10 cellular contexts compared by ENCODE assay signal in the genomic region with DNA sequence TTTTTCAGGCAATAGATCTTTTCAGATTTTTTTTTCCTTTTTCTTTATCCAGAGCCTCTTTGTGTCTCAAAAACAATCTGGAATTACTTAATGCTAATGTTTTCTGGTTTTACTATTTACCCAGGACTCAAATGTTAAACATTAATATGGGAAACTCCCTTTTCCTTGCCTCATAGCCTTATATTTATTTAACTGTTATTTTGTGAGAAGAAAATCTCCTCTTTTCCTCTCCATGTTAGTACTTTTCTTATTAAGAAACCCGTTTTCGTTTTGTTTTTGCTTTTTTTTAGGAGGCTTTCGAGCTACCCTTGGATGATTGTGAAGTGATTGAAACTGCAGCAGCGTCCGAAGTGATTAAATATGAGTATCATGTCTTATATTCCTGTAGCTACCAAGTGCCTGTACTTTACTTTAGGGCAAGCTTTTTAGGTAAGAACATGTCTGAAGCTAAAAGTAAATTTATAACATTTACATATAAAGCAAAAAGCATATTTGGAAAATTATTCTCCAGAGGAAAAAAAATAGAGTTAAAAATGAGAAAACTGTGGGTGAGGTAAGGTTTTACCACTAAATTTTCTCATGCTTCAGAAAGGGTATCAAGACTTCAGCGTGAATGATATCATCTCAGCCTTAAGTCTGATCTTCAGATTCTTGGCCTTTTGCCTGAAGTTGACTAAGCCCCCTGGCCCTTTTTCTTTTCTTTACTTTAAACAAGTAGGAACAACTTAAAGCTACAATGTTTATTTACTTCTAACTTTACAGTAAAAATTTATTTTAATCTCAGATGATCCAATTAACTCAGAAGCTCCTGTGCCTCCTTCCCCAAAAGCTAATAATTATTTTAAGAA.
DNase-seq lines count a peak whose midpoint lies in the region; TF ChIP-seq lines count a peak whose summit lies in the region.
"Had no signal": no experiment of that assay in that cellular context is flagged by ENCODE, and none has a peak within 500 bp of the region (broad histone marks: within the 10 kb centered on the region; RNA-seq: fewer than 3 reads in every experiment).

No MANE protein-coding gene starts in this region.

- no peak for TF ChIP-seq POLR2A in stomach (IDR thresholded peaks at IDR 0.05)

- no peaks in the 10 kb centered on the region for H3K36me3 ChIP-seq in stomach
- H3K36me3 ChIP-seq: upper lobe of left lung had no signal

- 49 to 58% (median 53%) methylated on average over 6 of the region's 6 CpGs for WGBS in stomach, 5 donors

- H3K27me3 ChIP-seq in stomach = no peaks in the 10 kb centered on the region
- H3K27me3 ChIP-seq: upper lobe of left lung had no signal

- no peak for TF ChIP-seq EP300 in stomach (IDR thresholded peaks at IDR 0.05)

- H3K4me1 ChIP-seq in stomach = peaks cover 5 to 36% (median 26%) of the 10 kb centered on the region in 4 donors

- H3K27ac ChIP-seq in stomach = peak overlapping the region in 3 of 5 donors; percentile 38 to 52 (median 40)

- DNase-seq in HT1080 (ENCODE audit: low read depth) = peak; percentile 81
- peak; percentile 89 for DNase-seq in amniotic epithelial cell (ENCODE audit: low read depth)
- DNase-seq in glomerular endothelial cell (ENCODE audit: extremely low read depth, low read depth, low spot score) = peak; percentile 58
- no peak for DNase-seq in stomach
- DNase-seq in SHP77 treated with DMSO at 0.1 percent for 48 hours (lab: John Stamatoyannopoulos, UW) = no peak
- no peak for DNase-seq in medulla oblongata (ENCODE audit: extremely low spot score)
- DNase-seq in stimulated activated CD4-positive, alpha-beta T cell treated with anti-CD3 and anti-CD28 coated beads, Interleukin-2, amount 100 ng/mL, for 48 hours = no peak
- DNase-seq in activated effector memory CD4-positive, alpha-beta T cell treated with Interleukin-2 at 50 U/mL for 16 hours = no peak
- DNase-seq: activated B cell treated with CpG ODN at 0.5 μM for 24 hours had no signal

- no peak for TF ChIP-seq CTCF in stomach (IDR thresholded peaks at IDR 0.05)

- H3K4me3 ChIP-seq in stomach = no peak overlapping the region
- H3K4me3 ChIP-seq: upper lobe of left lung had no signal

- no peaks in the 10 kb centered on the region for H3K9me3 ChIP-seq in stomach
- H3K9me3 ChIP-seq: upper lobe of left lung had no signal

- intact Hi-C loops in stomach (cut with DNase I; ENCODE audit: low total_unique reads) = loop anchor here (10.0 kb wide), 2 partner anchors 410 to 660 kb away; partner anchors contain the start of gene SSBP2

Comparison
In these comparisons a context has a peak if more than half of its experiments do, and no peak if none do; other contexts are left out.
1. DNase-seq: peak in HT1080 (single experiment), amniotic epithelial cell (single experiment) and glomerular endothelial cell (single experiment); none in stomach (single experiment), SHP77 treated with DMSO at 0.1 percent for 48 hours (single experiment), medulla oblongata (single experiment), stimulated activated CD4-positive, alpha-beta T cell treated with anti-CD3 and anti-CD28 coated beads, Interleukin-2, amount 100 ng/mL, for 48 hours (0 of 2) and activated effector memory CD4-positive, alpha-beta T cell treated with Interleukin-2 at 50 U/mL for 16 hours (single experiment).